9 cellular contexts compared by ENCODE assay signal in the genomic region with DNA sequence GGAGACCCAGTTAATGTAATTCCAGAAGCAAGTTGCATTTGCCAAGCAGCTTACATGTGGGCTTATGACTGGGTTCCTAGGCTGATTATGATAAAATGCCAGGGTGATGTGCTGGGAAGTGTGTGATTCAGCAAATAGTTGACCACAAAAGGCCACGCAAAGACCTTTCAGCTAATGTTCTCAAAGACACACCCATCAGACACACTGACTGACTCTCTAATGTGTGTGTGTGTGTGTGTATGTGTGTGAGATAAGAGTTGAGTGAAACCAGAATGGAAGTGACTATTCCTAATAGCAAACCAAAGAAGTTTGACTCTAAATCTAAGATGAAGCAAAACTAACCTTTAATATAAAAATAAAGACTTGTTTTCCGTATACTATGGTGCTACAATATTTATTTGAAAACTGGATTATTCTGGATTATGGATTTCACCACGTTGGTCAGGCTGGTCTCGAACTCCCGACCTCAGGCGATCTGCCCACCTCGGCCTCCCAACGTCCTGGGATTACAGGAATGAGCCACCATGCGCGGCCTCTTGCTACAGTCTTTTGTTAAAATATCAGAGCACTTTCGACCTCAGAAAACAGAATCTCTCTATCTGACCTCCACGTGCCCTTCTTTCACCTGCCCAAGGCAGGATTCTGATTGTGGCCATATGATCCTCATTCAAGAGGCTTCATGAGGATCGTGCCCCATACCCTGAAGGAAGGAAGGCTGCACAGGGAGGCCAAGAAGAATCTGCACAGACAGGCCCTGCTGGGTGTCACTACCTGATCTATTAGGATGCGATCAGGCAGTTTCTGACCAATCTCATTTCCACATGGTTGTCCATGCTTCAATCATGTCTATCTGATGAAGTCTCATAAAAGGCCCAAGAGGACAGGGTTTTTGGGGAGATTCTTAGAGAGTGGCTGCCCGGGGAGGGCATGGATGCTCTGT.
DNase-seq lines count a peak whose midpoint lies in the region; ATAC-seq and TF ChIP-seq lines count a peak whose summit lies in the region.
"Had no signal": no experiment of that assay in that cellular context is flagged by ENCODE, and none has a peak within 500 bp of the region (broad histone marks: within the 10 kb centered on the region; RNA-seq: fewer than 3 reads in every experiment).

No MANE protein-coding gene starts in this region.

- no peak overlapping the region for H3K4me3 ChIP-seq in trophoblast cell (ENCODE audit: low read depth, low read length)
- no peak overlapping the region for H3K4me3 ChIP-seq in uterus

- H4K91ac ChIP-seq in trophoblast cell (ENCODE audit: low read depth, low read length): no peak overlapping the region

- no peak overlapping the region for H3K23ac ChIP-seq in trophoblast cell (ENCODE audit: low read length)

- H3K9ac ChIP-seq in trophoblast cell (ENCODE audit: low read length): no peak overlapping the region

- H3K14ac ChIP-seq in trophoblast cell (ENCODE audit: low read length): no peak overlapping the region

- ATAC-seq in GM21529 (IDR thresholded peaks at IDR 0.05; ENCODE audit: unreplicated experiment): no peak
- ATAC-seq in HG02642 (IDR thresholded peaks at IDR 0.05; ENCODE audit: poor library complexity, unreplicated experiment): no peak

- DNase-seq in ELR (ENCODE audit: low read depth) (peak; percentile 99), OCI-M1 (lab: John Stamatoyannopoulos, UW) (peak; percentile 98), trophoblast cell (peak; percentile 87 to 89), NCI-H69 (lab: John Stamatoyannopoulos, UW) (no peak), uterus (no peak)

- no peak overlapping the region for H2BK120ac ChIP-seq in trophoblast cell (ENCODE audit: insufficient read depth, low read length, poor library complexity)

- no peak overlapping the region for H2AFZ ChIP-seq in trophoblast cell (ENCODE audit: insufficient read depth, low read length, poor library complexity)

- no peaks in the 10 kb centered on the region for H3K79me2 ChIP-seq in trophoblast cell (ENCODE audit: control insufficient read depth, insufficient read depth, low read length, poor library complexity)

- no peak overlapping the region for H4K12ac ChIP-seq in trophoblast cell (ENCODE audit: low read depth, low read length)

- H3K79me1 ChIP-seq in trophoblast cell (ENCODE audit: low read length): no peaks in the 10 kb centered on the region

- no peaks in the 10 kb centered on the region for H3K27me3 ChIP-seq in trophoblast cell (ENCODE audit: insufficient read depth, low read length)
- no peaks in the 10 kb centered on the region for H3K27me3 ChIP-seq in uterus

- H3K36me3 Mint-ChIP-seq in dendritic cell treated with granulocyte-macrophage colony-stimulating factor and Interleukin-4, amounts not matched to agents 40 ng/mL and 50 ng/mL, for 4 days (ENCODE audit: low read depth): peaks cover 86% of the 10 kb centered on the region

- no peaks in the 10 kb centered on the region for H3K27me3 Mint-ChIP-seq in dendritic cell treated with granulocyte-macrophage colony-stimulating factor and Interleukin-4, amounts not matched to agents 40 ng/mL and 50 ng/mL, for 4 days

- H3K27ac Mint-ChIP-seq in dendritic cell treated with granulocyte-macrophage colony-stimulating factor and Interleukin-4, amounts not matched to agents 40 ng/mL and 50 ng/mL, for 4 days: peak overlapping the region; percentile 32

- H3K4me1 Mint-ChIP-seq in dendritic cell treated with granulocyte-macrophage colony-stimulating factor and Interleukin-4, amounts not matched to agents 40 ng/mL and 50 ng/mL, for 4 days (ENCODE audit: low read depth): peaks cover 22% of the 10 kb centered on the region

- peaks cover 0 to 3% of the 10 kb centered on the region in 2 experiments for H3K4me1 ChIP-seq in trophoblast cell (ENCODE audit: control insufficient read depth in 1 of 2, insufficient read depth in 2 of 2, low read length in 2 of 2)
- no peaks in the 10 kb centered on the region for H3K4me1 ChIP-seq in uterus

- no peak overlapping the region for H2BK5ac ChIP-seq in trophoblast cell (ENCODE audit: low read depth, low read length, poor library complexity)

- H3K27ac ChIP-seq in trophoblast cell (ENCODE audit: low read depth, low read length) (no peak overlapping the region), uterus (no peak overlapping the region)
- H3K27ac ChIP-seq: VCaP had no signal

- no peak overlapping the region for H3K4ac ChIP-seq in trophoblast cell (ENCODE audit: low read depth, low read length)

- no peak for TF ChIP-seq CTCF in uterus (IDR thresholded peaks at IDR 0.05)

- no peak overlapping the region for H2AK5ac ChIP-seq in trophoblast cell (ENCODE audit: low read length)

- TF ChIP-seq POLR2A in uterus (IDR thresholded peaks at IDR 0.05): no peak

- H3K36me3 ChIP-seq in trophoblast cell (ENCODE audit: control insufficient read depth in 1 of 2, insufficient read depth in 2 of 2, low read length in 2 of 2) (peaks cover 2 to 3% of the 10 kb centered on the region in 2 experiments), uterus (no peaks in the 10 kb centered on the region)

- no peak overlapping the region for H4K8ac ChIP-seq in trophoblast cell (ENCODE audit: low read depth, low read length)

- H3K9me3 ChIP-seq in trophoblast cell (ENCODE audit: insufficient read depth, low read depth, low read length) (no peaks in the 10 kb centered on the region), uterus (no peaks in the 10 kb centered on the region)

- no CpG with 5 or more reads among the region's 15 CpGs for WGBS in trophoblast cell (ENCODE audit: extremely low coverage, insufficient coverage, insufficient read length)

- H2BK12ac ChIP-seq in trophoblast cell (ENCODE audit: low read length): no peak overlapping the region

- no peaks in the 10 kb centered on the region for H3K9me3 Mint-ChIP-seq in dendritic cell treated with granulocyte-macrophage colony-stimulating factor and Interleukin-4, amounts not matched to agents 40 ng/mL and 50 ng/mL, for 4 days

- H3K18ac ChIP-seq in trophoblast cell (ENCODE audit: low read length): no peak overlapping the region

- no peak overlapping the region for H3K4me3 Mint-ChIP-seq in dendritic cell treated with granulocyte-macrophage colony-stimulating factor and Interleukin-4, amounts not matched to agents 40 ng/mL and 50 ng/mL, for 4 days

- intact Hi-C loops in dendritic cell treated with granulocyte-macrophage colony-stimulating factor and Interleukin-4, amounts not matched to agents 40 ng/mL and 50 ng/mL, for 4 days (cut with micrococcal nuclease): no loop called here
- intact Hi-C loops in uterus (cut with DNase I; ENCODE audit: low total_unique reads): no loop called here

- no peak overlapping the region for H3K4me2 ChIP-seq in trophoblast cell (ENCODE audit: low read length)

Comparison
In these comparisons a context has a peak if more than half of its experiments do, and no peak if none do; other contexts are left out.
1. DNase-seq: peak in ELR (single experiment), OCI-M1 (single experiment) and trophoblast cell (2 of 2); none in NCI-H69 (single experiment) and uterus (0 of 2).